1 cellular context compared by ENCODE assay signal in the genomic region with DNA sequence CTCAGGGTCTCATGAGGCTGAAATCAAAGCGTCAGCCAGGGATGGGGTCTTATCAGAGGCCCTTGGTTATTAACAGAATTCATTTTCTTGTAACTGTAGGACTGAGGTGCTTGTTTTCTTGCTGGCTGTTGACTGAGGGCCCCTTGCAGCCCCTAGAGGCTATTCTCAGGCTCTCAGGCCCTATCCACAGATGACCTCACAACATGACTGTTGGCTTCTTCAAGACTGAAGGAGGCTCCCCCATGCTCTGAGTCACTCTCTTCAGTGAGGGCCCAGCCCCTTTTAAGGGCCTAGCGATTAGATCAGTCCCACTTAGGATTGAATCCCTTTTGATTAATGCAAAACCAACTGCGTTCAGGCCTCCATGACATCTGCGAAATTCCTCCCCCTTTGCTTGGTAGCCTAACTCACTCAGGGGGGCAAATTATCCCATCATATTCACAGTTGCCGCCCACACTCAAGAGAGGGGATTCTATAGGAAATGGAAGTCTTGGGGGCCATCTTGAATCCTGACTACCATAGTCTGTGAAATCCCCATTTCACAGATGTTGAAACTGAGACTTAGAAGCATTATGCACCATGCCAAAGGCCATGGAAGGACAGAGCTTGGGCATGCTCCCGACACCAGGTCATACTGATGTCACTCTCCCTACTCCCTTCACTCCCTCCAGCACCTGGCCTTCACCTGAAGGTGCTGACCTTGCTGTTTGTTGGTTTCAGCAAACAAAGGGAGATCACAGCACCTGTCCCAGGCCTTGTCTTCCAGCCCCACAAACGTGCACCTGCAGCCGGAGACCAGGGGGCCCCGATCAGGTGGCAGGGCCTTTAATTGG.
TF ChIP-seq lines count a peak whose summit lies in the region.

No MANE protein-coding gene starts in this region.

TF ChIP-seq in GM23338, 12 proteins besides CTCF, POLR2A, EP300 and RAD21:
- no peak for TF ChIP-seq CREB1 (CRISPR knock-in tag; IDR thresholded peaks at IDR 0.05; ENCODE audit: low read depth)
- no peak for TF ChIP-seq ZNF114 (CRISPR knock-in tag; IDR thresholded peaks at IDR 0.05)
- no peak for TF ChIP-seq ZNF331 (CRISPR knock-in tag; IDR thresholded peaks at IDR 0.05; ENCODE audit: low read depth)
